ENCODE assay signal across 19 cellular contexts in genomic region chr22:31867386-31868153, GRCh38.
"Had no signal": no experiment of that assay in that cellular context is flagged by ENCODE, and none has a peak within 500 bp of the region (broad histone marks: within the 10 kb centered on the region; RNA-seq: fewer than 3 reads in every experiment).

No MANE protein-coding gene starts in this region.

- DNase-seq: activated CD4-positive, alpha-beta T cell treated with anti-CD3 and anti-CD28 coated beads for 1 hour; activated CD4-positive, alpha-beta T cell treated with anti-CD3 and anti-CD28 coated beads, Interleukin-2, amount 50 U/mL, for 4 hours; activated naive CD4-positive, alpha-beta T cell treated with anti-CD3 and anti-CD28 coated beads, Interleukin-2, amount 10 ng/mL, durations not matched to agents 7 days and 5 days; activated T-cell treated with anti-CD3 and anti-CD28 coated beads, Interleukin-2, amount 50 U/mL, for 1 hour; effector memory CD4-positive, alpha-beta T cell; heart right ventricle; left lung; nucleus accumbens; retina; stimulated activated CD4-positive, alpha-beta T cell treated with anti-CD3 and anti-CD28 coated beads, Interleukin-12 subunit alpha, Interleukin-12 subunit beta, amount 100 ng/mL, for 4 hours; stimulated activated CD4-positive, alpha-beta T cell treated with anti-CD3 and anti-CD28 coated beads, Interleukin-2, amount 100 ng/mL, for 24 hours; tibial artery; uterus had no signal

- H3K36me3 ChIP-seq: uterus had no signal

- H3K4me1 Mint-ChIP-seq: nephron had no signal

- H3K4me1 ChIP-seq: gastroesophageal sphincter, tibial artery, uterus had no signal

- H3K27me3 Mint-ChIP-seq: activated naive CD4-positive, alpha-beta T cell treated with anti-CD3 and anti-CD28 coated beads, Interleukin-2, amount 10 ng/mL, durations not matched to agents 7 days and 5 days; dendritic cell treated with granulocyte-macrophage colony-stimulating factor and Interleukin-4, amounts not matched to agents 40 ng/mL and 50 ng/mL, for 4 days; stimulated activated memory B cell treated with anti-CD40 and anti-IgM and Interleukin-4, amounts not matched to agents 10 μg/mL and 1 μg/mL and 100 μg/mL, for 72 hours had no signal

- H3K27me3 ChIP-seq: gastroesophageal sphincter, heart right ventricle, left lung, tibial artery, uterus had no signal

- H3K27ac Mint-ChIP-seq: activated naive CD4-positive, alpha-beta T cell treated with anti-CD3 and anti-CD28 coated beads, Interleukin-2, amount 10 ng/mL, durations not matched to agents 7 days and 5 days; activated T-helper 2 cell treated with anti-CD3 and anti-CD28 coated beads, Interferon-gamma antibody, Interleukin-2, Interleukin-4, amounts not matched to agents 10 μg/mL and 5 μg/mL and 100 μg/mL, durations not matched to agents 14 hours and 24 hours and 36 hours; dendritic cell treated with granulocyte-macrophage colony-stimulating factor and Interleukin-4, amounts not matched to agents 40 ng/mL and 50 ng/mL, for 4 days; nephron had no signal

- H3K4me3 ChIP-seq: gastroesophageal sphincter, heart right ventricle, left lung, tibial artery, uterus had no signal

- H3K9me3 Mint-ChIP-seq: activated naive CD4-positive, alpha-beta T cell treated with anti-CD3 and anti-CD28 coated beads, Interleukin-2, amount 10 ng/mL, durations not matched to agents 7 days and 5 days; activated T-helper 2 cell treated with anti-CD3 and anti-CD28 coated beads, Interferon-gamma antibody, Interleukin-2, Interleukin-4, amounts not matched to agents 10 μg/mL and 5 μg/mL and 100 μg/mL, durations not matched to agents 14 hours and 24 hours and 36 hours; dendritic cell treated with granulocyte-macrophage colony-stimulating factor and Interleukin-4, amounts not matched to agents 40 ng/mL and 50 ng/mL, for 4 days; nephron; stimulated activated memory B cell treated with anti-CD40 and anti-IgM and Interleukin-4, amounts not matched to agents 10 μg/mL and 1 μg/mL and 100 μg/mL, for 72 hours had no signal

- H3K4me3 Mint-ChIP-seq: activated naive CD4-positive, alpha-beta T cell treated with anti-CD3 and anti-CD28 coated beads, Interleukin-2, amount 10 ng/mL, durations not matched to agents 7 days and 5 days; dendritic cell treated with granulocyte-macrophage colony-stimulating factor and Interleukin-4, amounts not matched to agents 40 ng/mL and 50 ng/mL, for 4 days; nephron; stimulated activated memory B cell treated with anti-CD40 and anti-IgM and Interleukin-4, amounts not matched to agents 10 μg/mL and 1 μg/mL and 100 μg/mL, for 72 hours had no signal

- H3K9me3 ChIP-seq: gastroesophageal sphincter, heart right ventricle, left lung, tibial artery, uterus had no signal

- ATAC-seq: gastroesophageal sphincter; heart right ventricle; left lung; stimulated activated memory B cell treated with anti-CD40 and anti-IgM and Interleukin-4, amounts not matched to agents 10 μg/mL and 1 μg/mL and 100 μg/mL, for 72 hours had no signal

- H3K27ac ChIP-seq: epithelial cell of prostate, gastroesophageal sphincter, heart right ventricle, left lung, tibial artery, uterus had no signal
